Comparison of ENCODE assay signal across 24 cellular contexts in the genomic region with DNA sequence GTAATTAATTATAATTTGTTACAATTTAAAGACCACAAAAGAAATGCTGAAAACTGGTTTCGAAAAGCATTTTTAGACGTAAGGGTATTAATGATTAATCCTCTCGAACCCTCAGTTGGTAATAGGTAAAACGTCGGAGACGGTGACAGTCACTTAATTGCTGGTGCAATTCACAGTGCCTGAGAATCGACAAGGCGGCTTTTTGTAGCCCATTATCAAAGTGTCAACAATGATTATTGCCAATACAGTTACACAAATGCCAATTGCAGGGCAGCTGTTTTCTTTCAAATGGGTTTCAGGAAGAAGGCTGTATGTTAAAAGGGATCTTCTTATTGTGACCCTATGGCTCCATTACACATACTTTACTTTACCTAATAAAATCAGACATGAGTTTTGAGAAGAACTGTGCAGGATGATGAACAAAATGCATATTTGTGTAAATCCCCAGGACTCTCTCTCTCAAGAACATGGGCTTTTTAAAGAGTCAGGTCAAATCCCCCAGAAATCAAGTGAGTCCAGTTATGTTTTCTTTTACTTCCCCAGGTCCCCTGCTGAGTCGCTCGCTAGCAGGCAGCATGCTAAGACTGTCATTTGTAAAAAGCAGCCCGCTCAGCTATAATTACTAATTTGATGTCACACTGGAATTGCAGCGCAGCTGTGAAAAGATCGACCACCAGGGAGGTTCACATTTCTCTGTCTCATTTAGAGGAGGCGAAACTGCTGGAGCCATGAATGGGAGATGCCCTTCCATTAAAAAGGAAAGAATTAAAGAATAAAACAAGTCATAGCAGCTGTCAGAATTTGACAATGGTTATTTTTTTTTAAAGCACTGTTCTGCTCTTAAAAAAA.
A peak's percentile ranks its signal among the peaks of the same experiment; 100 is the strongest.
DNase-seq lines count a peak whose midpoint lies in the region; ATAC-seq, FAIRE-seq and TF ChIP-seq lines count a peak whose summit lies in the region.
"Had no signal": no experiment of that assay in that cellular context is flagged by ENCODE, and none has a peak within 500 bp of the region (broad histone marks: within the 10 kb centered on the region; RNA-seq: fewer than 3 reads in every experiment).

No MANE protein-coding gene starts in this region.

- H3K4me2 ChIP-seq in HepG2 (ENCODE audit: low read depth, low read length): no peak overlapping the region
- H3K4me2 ChIP-seq: hepatocyte had no signal

- BruUV-seq in HepG2 (replicated peaks; lab: Mats Ljungman, UMichigan): no TSS peak

- no peaks in the 10 kb centered on the region for H3K9me3 ChIP-seq in CD4-positive, CD25-positive, alpha-beta regulatory T cell (ENCODE audit: control insufficient read depth in 2 of 2, low read length in 2 of 2)
- H3K9me3 ChIP-seq in T-helper 17 cell (ENCODE audit: control insufficient read depth, low read length, poor library complexity, severe bottlenecking): no peaks in the 10 kb centered on the region
- no peaks in the 10 kb centered on the region for H3K9me3 ChIP-seq in colonic mucosa
- no peaks in the 10 kb centered on the region for H3K9me3 ChIP-seq in gastrocnemius medialis
- no peaks in the 10 kb centered on the region for H3K9me3 ChIP-seq in HepG2 (ENCODE audit: low read length)
- H3K9me3 ChIP-seq: lower lobe of right lung, thyroid gland had no signal

- no peak for FAIRE-seq in HepG2 (lab: Jason Lieb, UNC)
- FAIRE-seq: GM12892, islet of Langerhans, K562 had no signal

- H3K79me2 ChIP-seq in HepG2 (ENCODE audit: insufficient read depth, low read length): no peaks in the 10 kb centered on the region
- H3K79me2 ChIP-seq: hepatocyte had no signal

- H3K9ac ChIP-seq in colonic mucosa (ENCODE audit: low read depth in 2 of 2, low read length in 2 of 2) (no peak overlapping the region), HepG2 (ENCODE audit: insufficient read depth, low read depth, low read length) (no peak overlapping the region)

- peak overlapping the region in 2 of 3 donors; percentile 53 to 55 for H3K27ac Mint-ChIP-seq in CD4-positive, CD25-positive, alpha-beta regulatory T cell
- H3K27ac Mint-ChIP-seq in T-helper 17 cell (peak overlapping the region; percentile 59), nephron (peak overlapping the region; percentile 0 to 44 (median 10))

- DNase-seq in CD4-positive, CD25-positive, alpha-beta regulatory T cell: no peak
- DNase-seq in MV-4-11 (lab: John Stamatoyannopoulos, UW): peak; percentile 3
- no peak for DNase-seq in T-helper 17 cell
- no peak for DNase-seq in colonic mucosa
- DNase-seq in gastrocnemius medialis: no peak
- DNase-seq in ecto neural progenitor cell (ENCODE audit: low spot score): no peak
- no peak for DNase-seq in HepG2 (ENCODE audit: low spot score)
- DNase-seq: activated CD4-positive, alpha-beta T cell treated with anti-CD3 and anti-CD28 coated beads, Interleukin-2, amount 50 U/mL, for 1 hour; activated CD8-positive, alpha-beta memory T cell treated with anti-CD3 and anti-CD28 coated beads, Interleukin-2, amount 50 U/mL, for 4 hours; activated effector memory CD4-positive, alpha-beta T cell treated with Interleukin-2 at 50 U/mL for 16 hours; CD8-positive, alpha-beta memory T cell; DMS79 treated with DMSO at 0.1 percent for 48 hours; lower lobe of right lung; NCI-H774; SHP77 treated with DMSO at 0.1 percent for 48 hours; stimulated activated CD4-positive, alpha-beta T cell treated with anti-CD3 and anti-CD28 coated beads, Interleukin-2, amount 100 ng/mL, for 24 hours; stimulated activated naive CD8-positive, alpha-beta T cell treated with anti-CD3 and anti-CD28 coated beads, Interleukin-15, Interleukin-2, amounts not matched to agents 100 U/mL and 50 U/mL, for 24 hours; thyroid gland had no signal

- no peaks in the 10 kb centered on the region for H3K27me3 Mint-ChIP-seq in CD4-positive, CD25-positive, alpha-beta regulatory T cell
- H3K27me3 Mint-ChIP-seq in T-helper 17 cell (no peaks in the 10 kb centered on the region), nephron (ENCODE audit: low read depth) (peaks cover 3% of the 10 kb centered on the region)

- CTCF ChIA-PET in HepG2 (lab: Yijun Ruan, JAX; ENCODE audit: low intra/inter-chr PET ratio, low total read pairs): no interaction called here

- no peak for TF ChIP-seq RAD21 in HepG2 (CRISPR knock-in tag; IDR thresholded peaks at IDR 0.05)

- H3K4me1 Mint-ChIP-seq in CD4-positive, CD25-positive, alpha-beta regulatory T cell: peaks cover 12 to 19% (median 14%) of the 10 kb centered on the region in 4 donors
- H3K4me1 Mint-ChIP-seq in T-helper 17 cell (peaks cover 12% of the 10 kb centered on the region), nephron (peaks cover 49% of the 10 kb centered on the region)

- TF ChIP-seq POLR2A in gastrocnemius medialis (IDR thresholded peaks at IDR 0.05): no peak
- TF ChIP-seq POLR2A in HepG2 (IDR thresholded peaks at IDR 0.05; ENCODE audit: insufficient read depth in 1 of 2, low read depth in 2 of 2, low read length in 2 of 2): no peak

- WGBS in HepG2 (ENCODE audit: low lambda C conversion rate): 97% methylated on average over 14 of the region's 14 CpGs

- TF ChIP-seq EP300 in HepG2 (IDR thresholded peaks at IDR 0.05; ENCODE audit: low read depth in 2 of 2, low read length in 2 of 2) (no peak), HepG2 (CRISPR knock-in tag; IDR thresholded peaks at IDR 0.05; ENCODE audit: borderline replicate concordance) (no peak)

- H3K4me3 Mint-ChIP-seq in CD4-positive, CD25-positive, alpha-beta regulatory T cell: no peak overlapping the region
- H3K4me3 Mint-ChIP-seq in T-helper 17 cell: no peak overlapping the region
- no peak overlapping the region for H3K4me3 Mint-ChIP-seq in nephron
- H3K4me3 Mint-ChIP-seq: CD8-positive, alpha-beta memory T cell had no signal

- H3K4me3 ChIP-seq in CD4-positive, CD25-positive, alpha-beta regulatory T cell (ENCODE audit: low read depth, low read length): no peak overlapping the region
- H3K4me3 ChIP-seq in colonic mucosa (no peak overlapping the region), gastrocnemius medialis (no peak overlapping the region), HepG2 (replicated peaks in 1 of 3; ENCODE audit: insufficient read depth in 1 of 3, low read depth in 2 of 3, low read length in 3 of 3) (no peak overlapping the region)
- H3K4me3 ChIP-seq: hepatocyte, K562, lower lobe of right lung, thyroid gland had no signal

- H3K36me3 Mint-ChIP-seq in CD4-positive, CD25-positive, alpha-beta regulatory T cell: peaks cover 24% of the 10 kb centered on the region
- H3K36me3 Mint-ChIP-seq in T-helper 17 cell (ENCODE audit: low read depth): peaks cover 2% of the 10 kb centered on the region
- peaks cover 18% of the 10 kb centered on the region for H3K36me3 Mint-ChIP-seq in nephron (ENCODE audit: low read depth)

- H3K4me1 ChIP-seq in CD4-positive, CD25-positive, alpha-beta regulatory T cell (ENCODE audit: control insufficient read depth, insufficient read depth, low read length, poor library complexity, severe bottlenecking): no peaks in the 10 kb centered on the region
- H3K4me1 ChIP-seq in colonic mucosa (no peaks in the 10 kb centered on the region), gastrocnemius medialis (peaks cover 3 to 19% of the 10 kb centered on the region in 2 donors), HepG2 (ENCODE audit: insufficient read depth, low read length) (no peaks in the 10 kb centered on the region)
- H3K4me1 ChIP-seq: lower lobe of right lung, thyroid gland had no signal

- POLR2A ChIA-PET in HepG2 (lab: Yijun Ruan, JAX): no interaction called here

- H3K9me3 Mint-ChIP-seq in CD4-positive, CD25-positive, alpha-beta regulatory T cell: no peaks in the 10 kb centered on the region
- no peaks in the 10 kb centered on the region for H3K9me3 Mint-ChIP-seq in nephron
- H3K9me3 Mint-ChIP-seq: CD8-positive, alpha-beta memory T cell had no signal

- H2AFZ ChIP-seq in HepG2 (ENCODE audit: low read length): no peak overlapping the region
- H2AFZ ChIP-seq: hepatocyte had no signal

- no peaks in the 10 kb centered on the region for H4K20me1 ChIP-seq in HepG2 (ENCODE audit: insufficient read depth, low read length)

- no peak for TF ChIP-seq CTCF in nephron (IDR thresholded peaks at IDR 0.05; ENCODE audit: unreplicated experiment in 3 of 3)
- TF ChIP-seq CTCF in colonic mucosa (IDR thresholded peaks at IDR 0.05): no peak
- no peak for TF ChIP-seq CTCF in gastrocnemius medialis (IDR thresholded peaks at IDR 0.05 in 4 of 5, conservative IDR thresholded peaks at IDR 0.05 in 1 of 5)
- no peak for TF ChIP-seq CTCF in HepG2 (CRISPR knock-in tag; IDR thresholded peaks at IDR 0.05)

- no peak overlapping the region for H3K27ac ChIP-seq in CD4-positive, CD25-positive, alpha-beta regulatory T cell (ENCODE audit: insufficient read depth, low read length, poor library complexity, severe bottlenecking)
- H3K27ac ChIP-seq in colonic mucosa (no peak overlapping the region), gastrocnemius medialis (no peak overlapping the region), HepG2 (ENCODE audit: extremely low read length, insufficient read depth, low read length) (no peak overlapping the region)
- H3K27ac ChIP-seq: epithelial cell of prostate, hepatocyte, lower lobe of right lung, thyroid gland had no signal

- H3K27me3 ChIP-seq in CD4-positive, CD25-positive, alpha-beta regulatory T cell (ENCODE audit: control insufficient read depth, insufficient read depth, low read length): no peaks in the 10 kb centered on the region
- H3K27me3 ChIP-seq in colonic mucosa (no peaks in the 10 kb centered on the region), gastrocnemius medialis (no peaks in the 10 kb centered on the region), HepG2 (ENCODE audit: control insufficient read depth in 1 of 2, insufficient read depth in 2 of 2, low read length in 2 of 2) (no peaks in the 10 kb centered on the region)
- H3K27me3 ChIP-seq: hepatocyte, thyroid gland had no signal

- ATAC-seq in CD4-positive, CD25-positive, alpha-beta regulatory T cell (ENCODE audit: low read depth in 2 of 2): no peak
- ATAC-seq in T-helper 17 cell (no peak), gastrocnemius medialis (no peak), HepG2 (no peak)
- ATAC-seq: K562; lower lobe of right lung; stimulated activated naive CD8-positive, alpha-beta T cell treated with anti-CD3 and anti-CD28 coated beads, Interleukin-15, Interleukin-2, amounts not matched to agents 100 U/mL and 50 U/mL, for 24 hours had no signal

- H3K36me3 ChIP-seq in CD4-positive, CD25-positive, alpha-beta regulatory T cell (ENCODE audit: control insufficient read depth, insufficient read depth, low read length): peaks cover 71% of the 10 kb centered on the region
- H3K36me3 ChIP-seq in colonic mucosa (no peaks in the 10 kb centered on the region), gastrocnemius medialis (no peaks in the 10 kb centered on the region), HepG2 (replicated peaks in 1 of 2; ENCODE audit: control insufficient read depth in 1 of 2, insufficient read depth in 2 of 2, low read length in 2 of 2) (peaks cover 1 to 10% of the 10 kb centered on the region in 2 experiments; a peak in 3 of 5 replicates)

- intact Hi-C loops in colonic mucosa (cut with DNase I): no loop called here
- intact Hi-C loops in gastrocnemius medialis (cut with DNase I; ENCODE audit: low total_unique reads): no loop called here
- intact Hi-C loops in HepG2 (cut with micrococcal nuclease; ENCODE audit: unreplicated experiment): no loop called here

- in situ Hi-C loops in gastrocnemius medialis (cut with MboI; ENCODE audit: low sequenced_read_pairs in 4 of 4): loop anchor here in 2 of 4 donors (25.0 kb wide), 2 partner anchors 427 to 573 kb away; no protein-coding TSS in a partner anchor
- in situ Hi-C loops in HepG2 (cut with HindIII; ENCODE audit: extremely low pct_ligation_motif_present, low pct_unique_long_range_greater_than_20kb): loop anchor here (25.0 kb wide), 1 partner anchor 573 kb away; no protein-coding TSS in a partner anchor
